8 cellular contexts compared by ENCODE assay signal in genomic region chr11:14454861-14455632, GRCh38. TPM values are rescaled to one million over a fixed set of nuclear protein-coding genes. Genes with fewer than 3 reads are reported as not detected.
DNase-seq lines count a peak whose midpoint lies in the region; ATAC-seq, FAIRE-seq and TF ChIP-seq lines count a peak whose summit lies in the region.

No MANE protein-coding gene starts in this region.

- POLR2A ChIA-PET in GM10248 (lab: Yijun Ruan, JAX) = interaction anchor here (0.6 to 1.1 kb wide), 5 partner anchors 11 to 1226 kb away, joined by 3 to 8 read pairs (median 4); no protein-coding TSS in a partner anchor

- TF ChIP-seq CTCF in GM10248 (IDR thresholded peaks at IDR 0.05; ENCODE audit: control extremely low read depth, extremely low read depth, low read depth, missing control alignments) (peak; percentile 46), OCI-LY1 (IDR thresholded peaks at IDR 0.05; ENCODE audit: low read length) (peak; percentile 68)

- CTCF ChIA-PET in GM10248 (lab: Yijun Ruan, JAX) = interaction anchor here (0.8 to 6.9 kb wide), 32 partner anchors 9 to 679 kb away, joined by 3 to 109 read pairs (median 5); partner anchors contain the start of gene COPB1

- H3K9me3 ChIP-seq in OCI-LY1 (ENCODE audit: low read length) (no peaks in the 10 kb centered on the region), MG63 (no peaks in the 10 kb centered on the region)

- H3F3A ChIP-seq in OCI-LY1 (ENCODE audit: insufficient read depth, low read length) = no peaks in the 10 kb centered on the region

- H3K4me1 ChIP-seq in OCI-LY1 (ENCODE audit: insufficient read depth, low read length, severe bottlenecking) = no peaks in the 10 kb centered on the region

- TF ChIP-seq POLR2A in GM18505 (IDR thresholded peaks at IDR 0.05; ENCODE audit: borderline replicate concordance, extremely low read depth, insufficient read depth, insufficient read length) = no peak

- peak; percentile 91 for FAIRE-seq in A204.1 (lab: Jason Lieb, UNC)

- no peaks in the 10 kb centered on the region for H3K27me3 ChIP-seq in OCI-LY1 (ENCODE audit: insufficient read depth, low read length)
- no peaks in the 10 kb centered on the region for H3K27me3 ChIP-seq in MG63

- ATAC-seq in GM18505 (IDR thresholded peaks at IDR 0.05; ENCODE audit: unreplicated experiment) (no peak), HG02759 (IDR thresholded peaks at IDR 0.05; ENCODE audit: unreplicated experiment) (no peak)

- no peak overlapping the region for H2AFZ ChIP-seq in OCI-LY1 (ENCODE audit: low read length)

- H3K9ac ChIP-seq in OCI-LY1 (ENCODE audit: low read length) = no peak overlapping the region

- no peak overlapping the region for H3K27ac ChIP-seq in OCI-LY1 (ENCODE audit: low read depth, low read length, poor library complexity, severe bottlenecking)

- H3K36me3 ChIP-seq in OCI-LY1 (ENCODE audit: insufficient read depth, low read length) (peaks cover 32% of the 10 kb centered on the region), MG63 (peaks cover 47% of the 10 kb centered on the region)

- H3K4me2 ChIP-seq in OCI-LY1 (ENCODE audit: low read length) = no peak overlapping the region

- no peaks in the 10 kb centered on the region for H3K9me2 ChIP-seq in OCI-LY1 (ENCODE audit: low read depth, low read length)

- H3K4me3 ChIP-seq in OCI-LY1 (ENCODE audit: low read depth, low read length, poor library complexity, severe bottlenecking) = no peak overlapping the region
- H3K4me3 ChIP-seq in MG63 = no peak overlapping the region

- no peaks in the 10 kb centered on the region for H4K20me1 ChIP-seq in OCI-LY1 (ENCODE audit: insufficient read depth, low read length)

- DNase-seq in GM10248 (ENCODE audit: extremely low spot score) = peak; percentile 34
- peak; percentile 30 for DNase-seq in epidermal melanocyte (ENCODE audit: insufficient read length, low spot score)
- peak; percentile 45 for DNase-seq in myocyte (ENCODE audit: low read depth)
- DNase-seq in MG63 = no peak

- H3K79me2 ChIP-seq in OCI-LY1 (ENCODE audit: insufficient read depth, low read length) = no peaks in the 10 kb centered on the region

RNA-seq across cellular contexts. Expression of gene COPB1, which starts 44.6 kb away (rescaled TPM):
- total RNA-seq in myocyte = 183 and 224 TPM in 2 replicates
- polyA plus RNA-seq in myocyte (2012) = 80.2 TPM
- total RNA-seq in MG63 (2014; rRNA removed; shearing (Covaris generic); ENCODE audit: low replicate concordance) = 221 and 276 TPM in 2 replicates
